ENCODE assay signal across 1 cellular context in genomic region chr9:114082017-114082735, GRCh38.
TF ChIP-seq lines count a peak whose summit lies in the region.

No MANE protein-coding gene starts in this region.

TF ChIP-seq in HepG2, 621 proteins besides CTCF, POLR2A, EP300 and RAD21 (continued from another document and continues in another):
- TF ChIP-seq AHDC1 (CRISPR knock-in tag; IDR thresholded peaks at IDR 0.05; ENCODE audit: borderline replicate concordance) (0 out of 2 replicates have a peak, but pooled peaks have one; percentile 58), RFXANK (CRISPR knock-in tag; IDR thresholded peaks at IDR 0.05) (0 out of 2 replicates have a peak, but pooled peaks have one; percentile 43), HDAC2 (CRISPR knock-in tag; IDR thresholded peaks at IDR 0.05) (peak; percentile 73; the same call in 1 of the 2 replicates), AGO1 (IDR thresholded peaks at IDR 0.05; ENCODE audit: low read depth, low read length, poor library complexity, severe bottlenecking) (no peak), ZFAT (CRISPR knock-in tag; conservative IDR thresholded peaks at IDR 0.05) (no peak), MLX (CRISPR knock-in tag; IDR thresholded peaks at IDR 0.05) (peak; percentile 90), ZNF639 (CRISPR knock-in tag; conservative IDR thresholded peaks at IDR 0.05) (no peak), NR3C1 (CRISPR knock-in tag; IDR thresholded peaks at IDR 0.05) (no peak), SRSF9 (IDR thresholded peaks at IDR 0.05; ENCODE audit: borderline replicate concordance, insufficient read depth, low read depth, low read length, poor library complexity, severe bottlenecking) (no peak), ZNF160 (CRISPR knock-in tag; IDR thresholded peaks at IDR 0.05) (no peak; the same call in 1 of the 2 replicates), ZNF510 (CRISPR knock-in tag; IDR thresholded peaks at IDR 0.05; ENCODE audit: low read depth) (peak; percentile 34; the same call in 1 of the 2 replicates), TFE3 (CRISPR knock-in tag; IDR thresholded peaks at IDR 0.05) (peak; percentile 71), TSC22D2 (CRISPR knock-in tag; IDR thresholded peaks at IDR 0.05; ENCODE audit: borderline replicate concordance) (0 out of 2 replicates have a peak, but pooled peaks have one; percentile 41), ZSCAN25 (CRISPR knock-in tag; IDR thresholded peaks at IDR 0.05) (peak; percentile 93), GRHL1 (CRISPR knock-in tag; conservative IDR thresholded peaks at IDR 0.05) (no peak), JARID2 (CRISPR knock-in tag; IDR thresholded peaks at IDR 0.05; ENCODE audit: insufficient replicate concordance) (no peak), ATF3 (CRISPR knock-in tag; IDR thresholded peaks at IDR 0.05) (no peak), TBX2 (CRISPR knock-in tag; IDR thresholded peaks at IDR 0.05; ENCODE audit: borderline replicate concordance) (peak; percentile 73; the same call in 1 of the 2 replicates), SSRP1 (CRISPR knock-in tag; IDR thresholded peaks at IDR 0.05) (peak; percentile 97; the same call in 1 of the 2 replicates), TOE1 (CRISPR knock-in tag; IDR thresholded peaks at IDR 0.05) (no peak), CREBL2 (CRISPR knock-in tag; IDR thresholded peaks at IDR 0.05; ENCODE audit: borderline replicate concordance) (0 out of 2 replicates have a peak, but pooled peaks have one; percentile 31), RFXAP (CRISPR knock-in tag; IDR thresholded peaks at IDR 0.05; ENCODE audit: borderline replicate concordance) (peak; percentile 76; the same call in 1 of the 2 replicates), NFE2 (CRISPR knock-in tag; IDR thresholded peaks at IDR 0.05) (0 out of 2 replicates have a peak, but pooled peaks have one; percentile 26), TFDP2 (CRISPR knock-in tag; IDR thresholded peaks at IDR 0.05) (peak; percentile 32), HIC2 (CRISPR knock-in tag; IDR thresholded peaks at IDR 0.05; ENCODE audit: low read depth) (no peak), HBP1 (CRISPR knock-in tag; IDR thresholded peaks at IDR 0.05; ENCODE audit: low read depth) (peak; percentile 97), TRAFD1 (CRISPR knock-in tag; IDR thresholded peaks at IDR 0.05; ENCODE audit: borderline replicate concordance) (no peak), ZNF546 (CRISPR knock-in tag; conservative IDR thresholded peaks at IDR 0.05) (peak; percentile 52; the same call in 1 of the 2 replicates), TRIM24 (CRISPR knock-in tag; IDR thresholded peaks at IDR 0.05) (no peak), HOXA7 (CRISPR knock-in tag; IDR thresholded peaks at IDR 0.05) (no peak), ZSCAN21 (CRISPR knock-in tag; IDR thresholded peaks at IDR 0.05; ENCODE audit: borderline replicate concordance) (peak; percentile 56), ZNF605 (CRISPR knock-in tag; IDR thresholded peaks at IDR 0.05) (peak; percentile 93), ZNF513 (CRISPR knock-in tag; conservative IDR thresholded peaks at IDR 0.05) (no peak), ZNF672 (CRISPR knock-in tag; IDR thresholded peaks at IDR 0.05) (no peak), MEF2D (CRISPR knock-in tag; IDR thresholded peaks at IDR 0.05) (peak; percentile 25; the same call in 1 of the 2 replicates), PRPF4 (IDR thresholded peaks at IDR 0.05; ENCODE audit: low read depth, low read length, poor library complexity, severe bottlenecking) (no peak), ZNF263 (CRISPR knock-in tag; IDR thresholded peaks at IDR 0.05) (0 out of 2 replicates have a peak, but pooled peaks have one; percentile 50), MXI1 (IDR thresholded peaks at IDR 0.05; ENCODE audit: borderline replicate concordance, low read depth, low read length) (peak; percentile 53; the same call in 1 of the 3 replicates), ZNF350 (CRISPR knock-in tag; IDR thresholded peaks at IDR 0.05; ENCODE audit: borderline replicate concordance, low read depth) (peak; percentile 69; the same call in 1 of the 2 replicates)
